ENCODE assay signal across 22 cellular contexts in the genomic region with DNA sequence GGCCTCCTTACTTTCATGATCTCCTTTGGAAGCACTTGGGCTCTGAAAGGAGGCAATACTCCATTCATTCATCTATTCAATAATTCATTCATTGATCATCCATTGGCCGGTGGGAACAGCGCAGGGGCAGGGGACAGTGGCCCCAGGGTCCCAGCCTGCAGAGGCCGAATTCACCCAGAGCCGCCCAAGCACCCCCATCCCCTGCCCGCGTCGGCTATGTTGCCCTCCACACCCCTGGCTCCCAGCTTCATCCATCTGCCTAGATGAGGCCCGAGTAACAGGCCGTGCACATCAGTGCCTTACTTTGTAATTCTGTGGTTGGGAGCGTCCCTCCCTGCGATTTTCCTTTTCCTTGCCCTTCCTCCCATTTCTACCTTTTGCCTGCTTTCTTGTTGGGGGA. TPM values are rescaled to one million over a fixed set of nuclear protein-coding genes. Genes with fewer than 3 reads are reported as not detected.
"Had no signal": no experiment of that assay in that cellular context is flagged by ENCODE, and none has a peak within 500 bp of the region (broad histone marks: within the 10 kb centered on the region; RNA-seq: fewer than 3 reads in every experiment).

No MANE protein-coding gene starts in this region.

- H3K27me3 ChIP-seq: MG63, SJCRH30 had no signal

- H3K4me1 ChIP-seq: SJCRH30 had no signal

- H3K9ac ChIP-seq: KMS-11, SK-N-SH had no signal

- H3K9me3 ChIP-seq: adrenal gland, MG63, SJCRH30, SK-N-SH had no signal

- H3K9me2 ChIP-seq: SK-N-SH had no signal

- H3K27ac ChIP-seq: adrenal gland, KMS-11, SJCRH30 had no signal

- H3K36me3 ChIP-seq: adrenal gland, MG63, SJCRH30 had no signal

- H3K4me2 ChIP-seq: KMS-11, SK-N-SH had no signal

- DNase-seq: activated CD4-positive, alpha-beta T cell treated with anti-CD3 and anti-CD28 coated beads for 48 hours; activated CD4-positive, alpha-beta T cell treated with anti-CD3 and anti-CD28 coated beads, Interleukin-2, amount 50 U/mL, for 4 hours; activated CD8-positive, alpha-beta memory T cell treated with anti-CD3 and anti-CD28 coated beads, Interleukin-2, amount 50 U/mL, for 48 hours; activated CD8-positive, alpha-beta T cell treated with anti-CD3 and anti-CD28 coated beads, Interleukin-2, amount 10 ng/mL, durations not matched to agents 7 days and 5 days; activated naive CD4-positive, alpha-beta T cell treated with anti-CD3 and anti-CD28 coated beads, Interleukin-2, amount 50 U/mL, for 16 hours; activated naive CD8-positive, alpha-beta T cell treated with anti-CD3 and anti-CD28 coated beads, Interleukin-2, amount 10 ng/mL, durations not matched to agents 7 days and 5 days; activated T-cell treated with anti-CD3 and anti-CD28 coated beads, Interleukin-2, amount 50 U/mL, for 1 hour; adrenal gland; anterior cingulate cortex; MG63; NCI-H1105; NCI-H1436; NCI-H1694 treated with DMSO at 0.1 percent for 48 hours; NCI-H2081; NCI-H510A treated with DMSO at 0.1 percent for 48 hours; NK-92 treated with Interleukin-12 subunit alpha and Interleukin-12 subunit beta, amount 100 ng/mL, for 24 hours; OCI-M1; RPMI8226; SJCRH30; SK-N-SH; T-helper 1 cell had no signal

- H3K4me3 ChIP-seq: adrenal gland, MG63, SJCRH30 had no signal

RNA-seq across cellular contexts. Expression of gene AMN, which starts 3.2 kb away (rescaled TPM):
- total RNA-seq: SJCRH30 had no signal
